In the genomic region with DNA sequence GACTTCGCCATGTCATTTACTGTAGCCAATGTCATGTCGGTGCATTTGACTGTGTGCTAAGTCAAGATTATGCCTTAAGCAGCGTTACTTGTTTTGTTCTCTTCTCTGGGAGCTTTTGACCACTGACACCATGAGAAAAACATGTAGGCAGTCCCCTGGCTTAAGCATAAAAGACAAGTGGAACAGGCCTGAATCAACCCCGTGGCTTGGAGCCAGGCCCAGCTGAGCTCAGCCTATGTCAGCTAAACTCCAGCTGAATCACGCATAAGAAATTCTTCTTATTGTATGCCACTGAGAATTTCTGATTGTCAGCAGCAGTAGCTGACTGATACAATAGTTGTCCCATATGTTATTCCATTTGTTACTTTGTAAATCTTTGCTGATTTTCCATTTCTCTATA, we compare ENCODE assay signal across 12 cellular contexts.
DNase-seq lines count a peak whose midpoint lies in the region; ATAC-seq lines count a peak whose summit lies in the region.
"Had no signal": no experiment of that assay in that cellular context is flagged by ENCODE, and none has a peak within 500 bp of the region (broad histone marks: within the 10 kb centered on the region; RNA-seq: fewer than 3 reads in every experiment).

No MANE protein-coding gene starts in this region.

- peak; percentile 25 for DNase-seq in GM04504 (ENCODE audit: low read depth)
- peak; percentile 28 for DNase-seq in RPMI7951 (ENCODE audit: low read depth)
- DNase-seq in fibroblast of gingiva (ENCODE audit: low read depth), result peak; percentile 49
- DNase-seq in stromal cell of bone marrow (ENCODE audit: low read depth), result peak; percentile 74
- DNase-seq in C1 segment of cervical spinal cord (lab: John Stamatoyannopoulos, UW), result no peak
- DNase-seq: activated CD8-positive, alpha-beta T cell treated with anti-CD3 and anti-CD28 coated beads, Interleukin-2, amount 10 ng/mL, durations not matched to agents 7 days and 5 days; activated naive CD4-positive, alpha-beta T cell treated with Interleukin-2 at 50 U/mL for 16 hours; DMS 273 treated with DMSO at 0.1 percent for 48 hours; dorsolateral prefrontal cortex; T-helper 9 cell had no signal

- ATAC-seq in GM21447 (IDR thresholded peaks at IDR 0.05; ENCODE audit: unreplicated experiment) (no peak), HG03521 (IDR thresholded peaks at IDR 0.05; ENCODE audit: unreplicated experiment) (no peak)
- ATAC-seq: activated CD8-positive, alpha-beta T cell treated with anti-CD3 and anti-CD28 coated beads, Interleukin-2, amount 10 ng/mL, durations not matched to agents 7 days and 5 days had no signal

Comparison
In these comparisons a context has a peak if more than half of its experiments do, and no peak if none do; other contexts are left out.
1. DNase-seq: peak in GM04504 (single experiment), RPMI7951 (single experiment), fibroblast of gingiva (single experiment) and stromal cell of bone marrow (single experiment); none in C1 segment of cervical spinal cord (0 of 14).